ENCODE assay signal across 25 cellular contexts in genomic region chr19:21115430-21115829, GRCh38.
"Had no signal": no experiment of that assay in that cellular context is flagged by ENCODE, and none has a peak within 500 bp of the region (broad histone marks: within the 10 kb centered on the region; RNA-seq: fewer than 3 reads in every experiment).

No MANE protein-coding gene starts in this region.

- ATAC-seq: effector memory CD8-positive, alpha-beta T cell; esophagus mucosa; foreskin keratinocyte; gastrocnemius medialis; gastroesophageal sphincter; heart left ventricle; heart right ventricle had no signal

- H3K36me3 ChIP-seq: colonic mucosa had no signal

- H3K4me3 ChIP-seq: colonic mucosa, coronary artery, dorsolateral prefrontal cortex, esophagus muscularis mucosa, esophagus squamous epithelium, gastrocnemius medialis, gastroesophageal sphincter, heart left ventricle, heart right ventricle, hepatocyte had no signal

- H2AFZ ChIP-seq: hepatocyte had no signal

- H3K9me3 ChIP-seq: gastrocnemius medialis had no signal

- H3K4me2 ChIP-seq: hepatocyte had no signal

- FAIRE-seq: endothelial cell of umbilical vein had no signal

- H3K27ac ChIP-seq: colonic mucosa, coronary artery, dorsolateral prefrontal cortex, esophagus muscularis mucosa, esophagus squamous epithelium, foreskin keratinocyte, gastrocnemius medialis, gastroesophageal sphincter, heart left ventricle, heart right ventricle, hepatocyte had no signal

- H3K27me3 ChIP-seq: colonic mucosa, dorsolateral prefrontal cortex, esophagus muscularis mucosa, esophagus squamous epithelium, foreskin keratinocyte, gastrocnemius medialis, gastroesophageal sphincter, heart left ventricle, heart right ventricle, hepatocyte had no signal

- DNase-seq: colonic mucosa; cortex of kidney; dermis blood vessel endothelial cell; dorsolateral prefrontal cortex; effector CD4-positive, alpha-beta T cell; effector CD8-positive, alpha-beta T cell; effector memory CD4-positive, alpha-beta T cell; effector memory CD8-positive, alpha-beta T cell; endodermal cell; erythroblast; esophagus squamous epithelium; foreskin fibroblast; foreskin keratinocyte; foreskin melanocyte; gastrocnemius medialis; glutamatergic neuron; head of caudate nucleus; heart left ventricle; heart right ventricle had no signal

- H3K4me1 ChIP-seq: colonic mucosa, esophagus muscularis mucosa, esophagus squamous epithelium, foreskin keratinocyte, gastrocnemius medialis, gastroesophageal sphincter, heart left ventricle, heart right ventricle had no signal
